Comparison of ENCODE assay signal across 27 cellular contexts in the genomic region with DNA sequence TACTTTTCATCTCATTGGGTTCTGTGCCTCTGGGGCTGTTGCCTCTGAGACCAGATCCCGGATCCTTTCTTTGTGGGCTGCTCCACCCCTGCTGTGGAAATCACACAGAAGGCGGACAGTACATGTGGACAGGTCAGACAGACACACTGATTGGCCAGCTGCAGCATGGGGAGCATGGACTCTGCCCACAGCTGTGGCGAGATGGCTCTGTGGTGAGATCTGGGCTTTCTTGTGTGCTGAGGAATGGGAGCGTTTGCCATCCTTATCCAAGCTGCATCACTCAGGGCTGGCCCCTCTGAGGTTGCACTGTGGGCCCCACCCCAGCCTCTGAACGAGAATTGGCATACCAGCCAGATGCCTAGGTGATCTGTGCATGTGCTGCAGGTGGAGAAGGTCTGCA.
"Had no signal": no experiment of that assay in that cellular context is flagged by ENCODE, and none has a peak within 500 bp of the region (broad histone marks: within the 10 kb centered on the region; RNA-seq: fewer than 3 reads in every experiment).

No MANE protein-coding gene starts in this region.

- ATAC-seq: activated CD4-positive, CD25-positive, alpha-beta regulatory T cell treated with anti-CD3 and anti-CD28 coated beads, Interleukin-2, amount 50 U/mL, for 24 hours; Panc1; WTC11 had no signal

- H3K9me3 ChIP-seq: MG63, SJCRH30 had no signal

- H3K27ac ChIP-seq: SJCRH30, SK-N-MC had no signal

- H3K4me3 Mint-ChIP-seq: activated CD4-positive, alpha-beta memory T cell treated with anti-CD3 and anti-CD28 coated beads, Interleukin-2, amount 10 ng/mL, durations not matched to agents 7 days and 5 days; activated CD4-positive, alpha-beta T cell treated with anti-CD3 and anti-CD28 coated beads for 36 hours; brain; WTC11 had no signal

- H3K27me3 ChIP-seq: MG63, SJCRH30 had no signal

- H3K4me3 ChIP-seq: MG63, SJCRH30, SK-N-MC had no signal

- FAIRE-seq: TTC549 had no signal

- H3K27ac Mint-ChIP-seq: activated CD4-positive, alpha-beta memory T cell treated with anti-CD3 and anti-CD28 coated beads, Interleukin-2, amount 10 ng/mL, durations not matched to agents 7 days and 5 days; brain; WTC11 had no signal

- H3K36me3 ChIP-seq: MG63, SJCRH30 had no signal

- DNase-seq: activated CD4-positive, alpha-beta memory T cell treated with anti-CD3 and anti-CD28 coated beads, Interleukin-2, amount 10 ng/mL, durations not matched to agents 7 days and 5 days; activated CD4-positive, alpha-beta T cell treated with anti-CD3 and anti-CD28 coated beads for 36 hours; activated CD4-positive, alpha-beta T cell treated with anti-CD3 and anti-CD28 coated beads, Interleukin-2, amount 50 U/mL, for 1 hour; activated CD8-positive, alpha-beta memory T cell treated with anti-CD3 and anti-CD28 coated beads, Interleukin-2, amount 50 U/mL, for 48 hours; activated effector memory CD4-positive, alpha-beta T cell treated with Interleukin-2 at 50 U/mL for 16 hours; activated naive CD4-positive, alpha-beta T cell treated with anti-CD3 and anti-CD28 coated beads, Interleukin-2, amount 50 U/mL, for 16 hours; activated T-cell treated with anti-CD3 and anti-CD28 coated beads, Interleukin-2, amount 50 U/mL, for 48 hours; anterior cingulate cortex; caudate nucleus; Kasumi-1; KG1; MG63; NCI-H1048; NCI-H1105 treated with DMSO at 0.1 percent for 48 hours; NCI-H1436; NCI-H1694; NCI-H2029; NCI-H345; NCI-H524 treated with DMSO at 0.1 percent for 48 hours; SHP77; SJCRH30 had no signal

- H3K27me3 Mint-ChIP-seq: activated CD4-positive, alpha-beta memory T cell treated with anti-CD3 and anti-CD28 coated beads, Interleukin-2, amount 10 ng/mL, durations not matched to agents 7 days and 5 days; activated CD4-positive, alpha-beta T cell treated with anti-CD3 and anti-CD28 coated beads for 36 hours; brain had no signal

- H3K4me1 ChIP-seq: SJCRH30 had no signal
